ENCODE assay signal across 35 cellular contexts in genomic region chrX:133185938-133186337, GRCh38. TPM values are rescaled to one million over a fixed set of nuclear protein-coding genes. Genes with fewer than 3 reads are reported as not detected.
DNase-seq lines count a peak whose midpoint lies in the region; ATAC-seq and TF ChIP-seq lines count a peak whose summit lies in the region.
"Had no signal": no experiment of that assay in that cellular context is flagged by ENCODE, and none has a peak within 500 bp of the region (broad histone marks: within the 10 kb centered on the region; RNA-seq: fewer than 3 reads in every experiment).

No MANE protein-coding gene starts in this region.

- H3K4me3 ChIP-seq in RWPE2 (ENCODE audit: severe bottlenecking) (no peak overlapping the region), epithelial cell of esophagus (ENCODE audit: low read length) (no peak overlapping the region)
- H3K4me3 ChIP-seq: dorsolateral prefrontal cortex, gastroesophageal sphincter, K562, ovary, SK-N-MC, smooth muscle cell had no signal

- H3K27ac Mint-ChIP-seq in progenitor cell of endocrine pancreas, result peak overlapping the region; percentile 4
- H3K27ac Mint-ChIP-seq in naive thymus-derived CD8-positive, alpha-beta T cell, result peak overlapping the region in 1 of 10 donors; percentile 79
- H3K27ac Mint-ChIP-seq: activated naive CD8-positive, alpha-beta T cell treated with anti-CD3 and anti-CD28 coated beads, Interleukin-2, amount 50 U/mL, for 24 hours; activated T-cell treated with anti-CD3 and anti-CD28 coated beads, Interleukin-2, amount 50 U/mL, for 72 hours; T-helper 1 cell treated with Interleukin-12 subunit alpha and Interleukin-12 subunit beta and Interleukin-4 antibody, amounts not matched to agents 30 μg/mL and 1 μg/mL, for 36 hours had no signal

- no peaks in the 10 kb centered on the region for H3K4me1 ChIP-seq in RWPE2 (ENCODE audit: insufficient read depth, poor library complexity, severe bottlenecking)
- H3K4me1 ChIP-seq: gastroesophageal sphincter had no signal

- H3K27me3 Mint-ChIP-seq in progenitor cell of endocrine pancreas, result peaks cover 3% of the 10 kb centered on the region
- H3K27me3 Mint-ChIP-seq in naive thymus-derived CD8-positive, alpha-beta T cell, result peaks cover 0 to 4% (median 0%) of the 10 kb centered on the region in 5 donors
- H3K27me3 Mint-ChIP-seq: activated naive CD8-positive, alpha-beta T cell treated with anti-CD3 and anti-CD28 coated beads, Interleukin-2, amount 50 U/mL, for 24 hours had no signal

- TF ChIP-seq CTCF in RWPE2 (IDR thresholded peaks at IDR 0.05; ENCODE audit: poor library complexity, severe bottlenecking) (no peak), epithelial cell of esophagus (IDR thresholded peaks at IDR 0.05; ENCODE audit: insufficient read depth, low read depth, low read length, missing control alignments) (no peak), progenitor cell of endocrine pancreas (IDR thresholded peaks at IDR 0.05; ENCODE audit: unreplicated experiment) (no peak)

- no peaks in the 10 kb centered on the region for H3K36me3 ChIP-seq in RWPE2 (ENCODE audit: low read depth)
- H3K36me3 ChIP-seq: gastroesophageal sphincter, ovary had no signal

- no peaks in the 10 kb centered on the region for H3K9me3 ChIP-seq in RWPE2 (ENCODE audit: severe bottlenecking)
- H3K9me3 ChIP-seq: gastroesophageal sphincter, ovary had no signal

- H3K36me3 Mint-ChIP-seq in progenitor cell of endocrine pancreas (ENCODE audit: insufficient read depth), result no peaks in the 10 kb centered on the region
- no peaks in the 10 kb centered on the region for H3K36me3 Mint-ChIP-seq in naive thymus-derived CD8-positive, alpha-beta T cell

- H3K4me1 Mint-ChIP-seq in progenitor cell of endocrine pancreas (ENCODE audit: low read depth), result peaks cover 5% of the 10 kb centered on the region
- H3K4me1 Mint-ChIP-seq in naive thymus-derived CD8-positive, alpha-beta T cell, result no peaks in the 10 kb centered on the region
- H3K4me1 Mint-ChIP-seq: activated naive CD8-positive, alpha-beta T cell treated with anti-CD3 and anti-CD28 coated beads, Interleukin-2, amount 50 U/mL, for 24 hours had no signal

- no peaks in the 10 kb centered on the region for H3K9me3 Mint-ChIP-seq in progenitor cell of endocrine pancreas (ENCODE audit: low read depth)
- H3K9me3 Mint-ChIP-seq in naive thymus-derived CD8-positive, alpha-beta T cell, result no peaks in the 10 kb centered on the region
- H3K9me3 Mint-ChIP-seq: activated naive CD8-positive, alpha-beta T cell treated with anti-CD3 and anti-CD28 coated beads, Interleukin-2, amount 50 U/mL, for 24 hours; activated T-cell treated with anti-CD3 and anti-CD28 coated beads, Interleukin-2, amount 50 U/mL, for 72 hours; neural crest cell; T-helper 1 cell treated with Interleukin-12 subunit alpha and Interleukin-12 subunit beta and Interleukin-4 antibody, amounts not matched to agents 30 μg/mL and 1 μg/mL, for 36 hours had no signal

- ATAC-seq in RWPE2 (ENCODE audit: low read depth) (peak; percentile 91), HG03139 (IDR thresholded peaks at IDR 0.05; ENCODE audit: unreplicated experiment) (no peak), HG03025 (IDR thresholded peaks at IDR 0.05; ENCODE audit: low FRiP score, unreplicated experiment) (no peak)
- ATAC-seq in naive thymus-derived CD8-positive, alpha-beta T cell, result no peak
- ATAC-seq: activated naive CD8-positive, alpha-beta T cell treated with anti-CD3 and anti-CD28 coated beads, Interleukin-2, amount 50 U/mL, for 24 hours; activated T-cell treated with anti-CD3 and anti-CD28 coated beads, Interleukin-2, amount 50 U/mL, for 72 hours; gastroesophageal sphincter; K562; stimulated activated naive CD8-positive, alpha-beta T cell treated with anti-CD3 and anti-CD28 coated beads, Interleukin-15, Interleukin-2, amounts not matched to agents 100 U/mL and 50 U/mL, for 24 hours had no signal

- no peak overlapping the region for H3K27ac ChIP-seq in RWPE2 (ENCODE audit: poor library complexity, severe bottlenecking)
- H3K27ac ChIP-seq: 22Rv1, dorsolateral prefrontal cortex, gastroesophageal sphincter, ovary, SK-N-MC had no signal

- DNase-seq in DMS153 (lab: John Stamatoyannopoulos, UW), result peak; percentile 31
- no peak for DNase-seq in DMS153 treated with DMSO at 0.1 percent for 48 hours (lab: John Stamatoyannopoulos, UW; ENCODE audit: unreplicated experiment)
- DNase-seq in RWPE2 (ENCODE audit: low spot score), result no peak
- peak; percentile 85 for DNase-seq in epithelial cell of esophagus (ENCODE audit: low read depth)
- no peak for DNase-seq in progenitor cell of endocrine pancreas (ENCODE audit: low spot score, unreplicated experiment)
- DNase-seq in naive thymus-derived CD8-positive, alpha-beta T cell, result no peak
- DNase-seq: activated CD4-positive, CD25-positive, alpha-beta regulatory T cell; activated naive CD8-positive, alpha-beta T cell treated with anti-CD3 and anti-CD28 coated beads, Interleukin-2, amount 50 U/mL, for 24 hours; activated T-cell treated with anti-CD3 and anti-CD28 coated beads, Interleukin-2, amount 50 U/mL, for 72 hours; C1 segment of cervical spinal cord; DMS79 treated with DMSO at 0.1 percent for 48 hours; dorsolateral prefrontal cortex; GDM1; HCEC 1CT; NCI-H1105; NCI-H1930; NCI-H226; NCI-H69; ovary; stimulated activated naive CD8-positive, alpha-beta T cell treated with anti-CD3 and anti-CD28 coated beads, Interleukin-15, Interleukin-2, amounts not matched to agents 100 U/mL and 50 U/mL, for 24 hours had no signal

- POLR2A ChIA-PET in naive thymus-derived CD8-positive, alpha-beta T cell (lab: Charles Lee), result no interaction called here

- no peaks in the 10 kb centered on the region for H3K27me3 ChIP-seq in RWPE2 (ENCODE audit: insufficient read depth, poor library complexity, severe bottlenecking)
- H3K27me3 ChIP-seq: gastroesophageal sphincter, ovary had no signal

- no peak overlapping the region for H3K4me3 Mint-ChIP-seq in progenitor cell of endocrine pancreas (ENCODE audit: low read depth)
- no peak overlapping the region for H3K4me3 Mint-ChIP-seq in naive thymus-derived CD8-positive, alpha-beta T cell
- H3K4me3 Mint-ChIP-seq: activated naive CD8-positive, alpha-beta T cell treated with anti-CD3 and anti-CD28 coated beads, Interleukin-2, amount 50 U/mL, for 24 hours; activated T-cell treated with anti-CD3 and anti-CD28 coated beads, Interleukin-2, amount 50 U/mL, for 72 hours; neural crest cell; T-helper 1 cell treated with Interleukin-12 subunit alpha and Interleukin-12 subunit beta and Interleukin-4 antibody, amounts not matched to agents 30 μg/mL and 1 μg/mL, for 36 hours had no signal

RNA-seq across cellular contexts. Expression of gene TFDP3, which starts 32.2 kb away (rescaled TPM):
- not detected in 2 replicates for total RNA-seq in progenitor cell of endocrine pancreas
- not detected for total RNA-seq in naive thymus-derived CD8-positive, alpha-beta T cell
- not detected for polyA plus RNA-seq in naive thymus-derived CD8-positive, alpha-beta T cell
- total RNA-seq: activated T-cell treated with anti-CD3 and anti-CD28 coated beads, Interleukin-2, amount 50 U/mL, for 72 hours; dorsolateral prefrontal cortex; fibroblast of lung; HT1080; M059J; neural crest cell; ovary; RPMI7951; smooth muscle cell; temporal lobe; urinary bladder had no signal
- polyA plus RNA-seq: fibroblast of lung, ovary, smooth muscle cell, urinary bladder had no signal

Comparison
In these comparisons a context has a peak if more than half of its experiments do, and no peak if none do; other contexts are left out.
1. DNase-seq: peak in DMS153 (single experiment) and epithelial cell of esophagus (single experiment); none in DMS153 treated with DMSO at 0.1 percent for 48 hours (single experiment), RWPE2 (single experiment), progenitor cell of endocrine pancreas (single experiment) and naive thymus-derived CD8-positive, alpha-beta T cell (0 of 10).